26 cellular contexts compared by ENCODE assay signal in genomic region chr12:52439845-52440244, GRCh38. TPM values are rescaled to one million over a fixed set of nuclear protein-coding genes. Genes with fewer than 3 reads are reported as not detected.
"Had no signal": no experiment of that assay in that cellular context is flagged by ENCODE, and none has a peak within 500 bp of the region (broad histone marks: within the 10 kb centered on the region; RNA-seq: fewer than 3 reads in every experiment).

No MANE protein-coding gene starts in this region.

- H3K4me3 Mint-ChIP-seq: activated CD4-positive, alpha-beta T cell treated with anti-CD3 and anti-CD28 coated beads, Interleukin-2, amount 10 ng/mL, durations not matched to agents 24 days and 14 days; activated CD8-positive, alpha-beta T cell treated with anti-CD3 and anti-CD28 coated beads for 36 hours; activated naive CD8-positive, alpha-beta T cell treated with anti-CD3 and anti-CD28 coated beads, Interleukin-2, amount 10 ng/mL, durations not matched to agents 7 days and 5 days; activated T-cell treated with anti-CD3 and anti-CD28 coated beads, Interleukin-2, amount 50 U/mL, for 24 hours; brain; central memory CD8-positive, alpha-beta T cell; stimulated activated naive CD8-positive, alpha-beta T cell treated with anti-CD3 and anti-CD28 coated beads, Interleukin-15, amount 100 ng/mL, for 72 hours had no signal

- H3K4me1 ChIP-seq: colonic mucosa, psoas muscle had no signal

- H3K27ac ChIP-seq: colonic mucosa, left ventricle myocardium inferior, psoas muscle, suprapubic skin, transverse colon had no signal

- H3K27me3 ChIP-seq: colonic mucosa, transverse colon had no signal

- H3K9me3 ChIP-seq: colonic mucosa, left ventricle myocardium inferior, psoas muscle, suprapubic skin, transverse colon had no signal

- ATAC-seq: activated CD8-positive, alpha-beta T cell treated with anti-CD3 and anti-CD28 coated beads for 36 hours; psoas muscle; right cardiac atrium; stimulated activated naive CD8-positive, alpha-beta T cell treated with anti-CD3 and anti-CD28 coated beads, Interleukin-15, amount 100 ng/mL, for 72 hours had no signal

- H3K4me3 ChIP-seq: colonic mucosa, left ventricle myocardium inferior, psoas muscle, suprapubic skin, transverse colon had no signal

- H3K36me3 ChIP-seq: colonic mucosa, left ventricle myocardium inferior, suprapubic skin, transverse colon had no signal

- H3K9me3 Mint-ChIP-seq: activated CD4-positive, alpha-beta T cell treated with anti-CD3 and anti-CD28 coated beads, Interleukin-2, amount 10 ng/mL, durations not matched to agents 24 days and 14 days; activated CD8-positive, alpha-beta T cell treated with anti-CD3 and anti-CD28 coated beads for 36 hours; activated naive CD8-positive, alpha-beta T cell treated with anti-CD3 and anti-CD28 coated beads, Interleukin-2, amount 10 ng/mL, durations not matched to agents 7 days and 5 days; activated T-cell treated with anti-CD3 and anti-CD28 coated beads, Interleukin-2, amount 50 U/mL, for 24 hours; activated T-helper 2 cell treated with anti-CD3 and anti-CD28 coated beads, Interferon-gamma antibody, Interleukin-2, Interleukin-4, amounts not matched to agents 10 μg/mL and 5 μg/mL and 100 μg/mL, durations not matched to agents 14 hours and 24 hours and 36 hours; central memory CD8-positive, alpha-beta T cell; stimulated activated naive CD8-positive, alpha-beta T cell treated with anti-CD3 and anti-CD28 coated beads, Interleukin-15, amount 100 ng/mL, for 72 hours had no signal

- FAIRE-seq: frontal cortex had no signal

- H3K27ac Mint-ChIP-seq: activated CD4-positive, alpha-beta T cell treated with anti-CD3 and anti-CD28 coated beads, Interleukin-2, amount 10 ng/mL, durations not matched to agents 24 days and 14 days; activated CD8-positive, alpha-beta T cell treated with anti-CD3 and anti-CD28 coated beads for 36 hours; activated naive CD8-positive, alpha-beta T cell treated with anti-CD3 and anti-CD28 coated beads, Interleukin-2, amount 10 ng/mL, durations not matched to agents 7 days and 5 days; activated T-cell treated with anti-CD3 and anti-CD28 coated beads, Interleukin-2, amount 50 U/mL, for 24 hours; activated T-helper 2 cell treated with anti-CD3 and anti-CD28 coated beads, Interferon-gamma antibody, Interleukin-2, Interleukin-4, amounts not matched to agents 10 μg/mL and 5 μg/mL and 100 μg/mL, durations not matched to agents 14 hours and 24 hours and 36 hours; stimulated activated naive CD8-positive, alpha-beta T cell treated with anti-CD3 and anti-CD28 coated beads, Interleukin-15, amount 100 ng/mL, for 72 hours had no signal

- DNase-seq: activated CD4-positive, alpha-beta T cell treated with anti-CD3 and anti-CD28 coated beads, Interleukin-2, amount 10 ng/mL, durations not matched to agents 24 days and 14 days; activated CD4-positive, CD25-positive, alpha-beta regulatory T cell; activated CD8-positive, alpha-beta T cell treated with anti-CD3 and anti-CD28 coated beads for 36 hours; activated naive CD4-positive, alpha-beta T cell treated with Interleukin-2 at 50 U/mL for 16 hours; activated naive CD8-positive, alpha-beta T cell treated with anti-CD3 and anti-CD28 coated beads, Interleukin-2, amount 10 ng/mL, durations not matched to agents 7 days and 5 days; activated T-cell treated with anti-CD3 and anti-CD28 coated beads, Interleukin-2, amount 50 U/mL, for 24 hours; amygdala; colonic mucosa; erythroblast; left ventricle myocardium inferior; psoas muscle; right cardiac atrium; stimulated activated naive CD8-positive, alpha-beta T cell treated with anti-CD3 and anti-CD28 coated beads, Interleukin-15, amount 100 ng/mL, for 72 hours; T-helper 1 cell; T-helper 9 cell; transverse colon had no signal

- H3K36me3 Mint-ChIP-seq: activated naive CD8-positive, alpha-beta T cell treated with anti-CD3 and anti-CD28 coated beads, Interleukin-2, amount 10 ng/mL, durations not matched to agents 7 days and 5 days; brain had no signal

- H3K4me1 Mint-ChIP-seq: activated CD4-positive, alpha-beta T cell treated with anti-CD3 and anti-CD28 coated beads, Interleukin-2, amount 10 ng/mL, durations not matched to agents 24 days and 14 days; activated naive CD8-positive, alpha-beta T cell treated with anti-CD3 and anti-CD28 coated beads, Interleukin-2, amount 10 ng/mL, durations not matched to agents 7 days and 5 days; central memory CD8-positive, alpha-beta T cell; stimulated activated naive CD8-positive, alpha-beta T cell treated with anti-CD3 and anti-CD28 coated beads, Interleukin-15, amount 100 ng/mL, for 72 hours had no signal

RNA-seq across cellular contexts. Expression of gene KRT75, which starts 5.7 kb away (rescaled TPM):
- total RNA-seq: activated CD4-positive, alpha-beta T cell treated with anti-CD3 and anti-CD28 coated beads, Interleukin-2, amount 10 ng/mL, durations not matched to agents 24 days and 14 days; activated CD8-positive, alpha-beta T cell treated with anti-CD3 and anti-CD28 coated beads for 36 hours; activated naive CD8-positive, alpha-beta T cell treated with anti-CD3 and anti-CD28 coated beads, Interleukin-2, amount 10 ng/mL, durations not matched to agents 7 days and 5 days; activated T-helper 2 cell treated with anti-CD3 and anti-CD28 coated beads, Interferon-gamma antibody, Interleukin-2, Interleukin-4, amounts not matched to agents 10 μg/mL and 5 μg/mL and 100 μg/mL, durations not matched to agents 14 hours and 24 hours and 36 hours; frontal cortex; kidney epithelial cell; left ventricle myocardium inferior; mononuclear cell; osteocyte; psoas muscle; right cardiac atrium; skeletal muscle tissue; transverse colon had no signal
- polyA plus RNA-seq: neural cell, psoas muscle had no signal

RNA-seq across cellular contexts. Expression of gene KRT6B, which starts 12.1 kb away (rescaled TPM):
- total RNA-seq: activated CD4-positive, alpha-beta T cell treated with anti-CD3 and anti-CD28 coated beads, Interleukin-2, amount 10 ng/mL, durations not matched to agents 24 days and 14 days; activated CD8-positive, alpha-beta T cell treated with anti-CD3 and anti-CD28 coated beads for 36 hours; activated naive CD8-positive, alpha-beta T cell treated with anti-CD3 and anti-CD28 coated beads, Interleukin-2, amount 10 ng/mL, durations not matched to agents 7 days and 5 days; activated T-helper 2 cell treated with anti-CD3 and anti-CD28 coated beads, Interferon-gamma antibody, Interleukin-2, Interleukin-4, amounts not matched to agents 10 μg/mL and 5 μg/mL and 100 μg/mL, durations not matched to agents 14 hours and 24 hours and 36 hours; frontal cortex; kidney epithelial cell; left ventricle myocardium inferior; mononuclear cell; osteocyte; right cardiac atrium; skeletal muscle tissue; transverse colon had no signal
- polyA plus RNA-seq: neural cell, right cardiac atrium had no signal

RNA-seq across cellular contexts. Expression of gene KRT82, which starts 33.7 kb away (rescaled TPM):
- total RNA-seq: activated CD4-positive, alpha-beta T cell treated with anti-CD3 and anti-CD28 coated beads, Interleukin-2, amount 10 ng/mL, durations not matched to agents 24 days and 14 days; activated CD8-positive, alpha-beta T cell treated with anti-CD3 and anti-CD28 coated beads for 36 hours; activated naive CD8-positive, alpha-beta T cell treated with anti-CD3 and anti-CD28 coated beads, Interleukin-2, amount 10 ng/mL, durations not matched to agents 7 days and 5 days; activated T-helper 2 cell treated with anti-CD3 and anti-CD28 coated beads, Interferon-gamma antibody, Interleukin-2, Interleukin-4, amounts not matched to agents 10 μg/mL and 5 μg/mL and 100 μg/mL, durations not matched to agents 14 hours and 24 hours and 36 hours; colonic mucosa; frontal cortex; kidney epithelial cell; left ventricle myocardium inferior; mononuclear cell; osteocyte; psoas muscle; right cardiac atrium; skeletal muscle tissue; transverse colon had no signal
- polyA plus RNA-seq: neural cell, psoas muscle, right cardiac atrium had no signal

RNA-seq across cellular contexts. Expression of gene KRT6C, which starts 33.8 kb away (rescaled TPM):
- total RNA-seq: activated CD4-positive, alpha-beta T cell treated with anti-CD3 and anti-CD28 coated beads, Interleukin-2, amount 10 ng/mL, durations not matched to agents 24 days and 14 days; activated CD8-positive, alpha-beta T cell treated with anti-CD3 and anti-CD28 coated beads for 36 hours; activated naive CD8-positive, alpha-beta T cell treated with anti-CD3 and anti-CD28 coated beads, Interleukin-2, amount 10 ng/mL, durations not matched to agents 7 days and 5 days; activated T-helper 2 cell treated with anti-CD3 and anti-CD28 coated beads, Interferon-gamma antibody, Interleukin-2, Interleukin-4, amounts not matched to agents 10 μg/mL and 5 μg/mL and 100 μg/mL, durations not matched to agents 14 hours and 24 hours and 36 hours; colonic mucosa; frontal cortex; kidney epithelial cell; left ventricle myocardium inferior; mononuclear cell; osteocyte; right cardiac atrium; skeletal muscle tissue had no signal
- polyA plus RNA-seq: neural cell, right cardiac atrium had no signal

RNA-seq across cellular contexts. Expression of gene KRT6A, which starts 53.2 kb away (rescaled TPM):
- total RNA-seq: activated CD4-positive, alpha-beta T cell treated with anti-CD3 and anti-CD28 coated beads, Interleukin-2, amount 10 ng/mL, durations not matched to agents 24 days and 14 days; activated CD8-positive, alpha-beta T cell treated with anti-CD3 and anti-CD28 coated beads for 36 hours; activated naive CD8-positive, alpha-beta T cell treated with anti-CD3 and anti-CD28 coated beads, Interleukin-2, amount 10 ng/mL, durations not matched to agents 7 days and 5 days; activated T-helper 2 cell treated with anti-CD3 and anti-CD28 coated beads, Interferon-gamma antibody, Interleukin-2, Interleukin-4, amounts not matched to agents 10 μg/mL and 5 μg/mL and 100 μg/mL, durations not matched to agents 14 hours and 24 hours and 36 hours; colonic mucosa; frontal cortex; left ventricle myocardium inferior; mononuclear cell; osteocyte; right cardiac atrium; transverse colon had no signal
- polyA plus RNA-seq: neural cell, right cardiac atrium had no signal
